In genomic region chr14:77124345-77125274, GRCh38 we compare ENCODE assay signal across 8 cellular contexts. TPM values are rescaled to one million over a fixed set of nuclear protein-coding genes. Genes with fewer than 3 reads are reported as not detected.
DNase-seq lines count a peak whose midpoint lies in the region; ATAC-seq, FAIRE-seq and TF ChIP-seq lines count a peak whose summit lies in the region.

No MANE protein-coding gene starts in this region.

- no peaks in the 10 kb centered on the region for H3K9me3 ChIP-seq in A549
- H3K9me3 ChIP-seq in GM23248 (ENCODE audit: low read depth), result no peaks in the 10 kb centered on the region
- no peaks in the 10 kb centered on the region for H3K9me3 ChIP-seq in adrenal gland (replicated peaks in 1 of 3)

- peak overlapping the region; percentile 47 for H3K4me3 ChIP-seq in A549
- H3K4me3 ChIP-seq in GM23248, result peak overlapping the region; percentile 79
- peak overlapping the region in 1 of 4 donors; percentile 57 for H3K4me3 ChIP-seq in adrenal gland
- peak overlapping the region; percentile 73 for H3K4me3 ChIP-seq in rectal smooth muscle tissue (ENCODE audit: low read length)

- H3K79me2 ChIP-seq in GM23248 (ENCODE audit: insufficient read depth), result no peaks in the 10 kb centered on the region

- no peak for FAIRE-seq in A549 (lab: Jason Lieb, UNC)

- DNase-seq in A549 (ENCODE audit: low read depth in 1 of 2, low spot score in 1 of 2) (peak in 1 of 2 experiments; percentile 48), GM23248 (peak; percentile 71), SK-N-DZ (ENCODE audit: low spot score) (peak; percentile 40), adrenal gland (peak; percentile 16 to 68 (median 46)), hepatic stellate cell (ENCODE audit: low spot score) (peak; percentile 42)

- TF ChIP-seq RAD21 in A549 (conservative IDR thresholded peaks at IDR 0.05 in 1 of 2, IDR thresholded peaks at IDR 0.05 in 1 of 2), result peak in 1 of 2 experiments; percentile 51; a peak in 2 of 5 replicates

- peak; percentile 60 for TF ChIP-seq POLR2A in A549 (IDR thresholded peaks at IDR 0.05; ENCODE audit: low read length)
- TF ChIP-seq POLR2A in adrenal gland (IDR thresholded peaks at IDR 0.05), result no peak

- no peaks in the 10 kb centered on the region for H3F3A ChIP-seq in GM23248 (ENCODE audit: insufficient read depth)

- H3K27ac ChIP-seq in A549 (peak overlapping the region; percentile 62 to 84), GM23248 (no peak overlapping the region), adrenal gland (no peak overlapping the region), rectal smooth muscle tissue (ENCODE audit: low read depth, low read length) (no peak overlapping the region)

- H3K4me2 ChIP-seq in A549 (peak overlapping the region; percentile 92), GM23248 (ENCODE audit: unreplicated experiment) (peak overlapping the region; percentile 95)

- ATAC-seq in A549, result peak; percentile 76 to 90
- no peak for ATAC-seq in GM19023 (IDR thresholded peaks at IDR 0.05; ENCODE audit: unreplicated experiment)
- no peak for ATAC-seq in HG03280 (IDR thresholded peaks at IDR 0.05; ENCODE audit: unreplicated experiment)

- TF ChIP-seq EP300 in A549 (IDR thresholded peaks at IDR 0.05), result no peak

- H4K20me1 ChIP-seq in GM23248 (ENCODE audit: insufficient read depth), result no peaks in the 10 kb centered on the region

- H3K36me3 ChIP-seq in GM23248 (ENCODE audit: low read depth) (no peaks in the 10 kb centered on the region), adrenal gland (replicated peaks in 1 of 2) (no peaks in the 10 kb centered on the region), rectal smooth muscle tissue (ENCODE audit: control insufficient read depth, insufficient read depth, low read length) (peaks cover 3% of the 10 kb centered on the region)

- CTCF ChIA-PET in A549 (lab: Yijun Ruan, JAX), result interaction anchor here (0.6 to 7.7 kb wide), 32 partner anchors 9 to 776 kb away, joined by 3 to 84 read pairs (median 4); partner anchors contain the start of genes CIPC and ZDHHC22

- in situ Hi-C loops in GM23248 (cut with MboI), result no loop called here

- intact Hi-C loops in adrenal gland (cut with DNase I), result no loop called here

- H3K9me2 ChIP-seq in GM23248 (ENCODE audit: insufficient read depth), result no peaks in the 10 kb centered on the region

- WGBS in A549 (ENCODE audit: missing lambda C conversion rate), result 23% methylated on average over 33 of the region's 73 CpGs
- 8% methylated on average over 61 to 72 of the region's 73 CpGs for WGBS in GM23248 (ENCODE audit: low coverage in 1 of 2, low lambda C conversion rate in 2 of 2, missing lambda C conversion rate in 2 of 2), 2 experiments
- 15 to 32% (median 19%) methylated on average over 27 to 73 of the region's 73 CpGs for WGBS in adrenal gland, 4 donors

- peak overlapping the region; percentile 90 for H2AFZ ChIP-seq in GM23248

- H3K9ac ChIP-seq in GM23248 (peak overlapping the region; percentile 31; the same call in 1 of the 2 replicates), rectal smooth muscle tissue (ENCODE audit: low read length) (peak overlapping the region; percentile 22)

- H3K27me3 ChIP-seq in GM23248 (replicated peaks; ENCODE audit: insufficient read depth) (peaks cover 11% of the 10 kb centered on the region), adrenal gland (no peaks in the 10 kb centered on the region), rectal smooth muscle tissue (ENCODE audit: control insufficient read depth, insufficient read depth, low read length) (peaks cover 3% of the 10 kb centered on the region)

- TF ChIP-seq CTCF in A549 (IDR thresholded peaks at IDR 0.05) (peak; percentile 92), adrenal gland (IDR thresholded peaks at IDR 0.05) (peak in 3 of 6 experiments; percentile 55 to 85 (median 77))

- H3K4me1 ChIP-seq in A549 (peaks cover 15% of the 10 kb centered on the region; the same call in 2 of the 3 replicates), GM23248 (ENCODE audit: insufficient read depth) (no peaks in the 10 kb centered on the region), adrenal gland (replicated peaks in 1 of 2) (peaks cover 22 to 45% of the 10 kb centered on the region in 2 donors), rectal smooth muscle tissue (ENCODE audit: control insufficient read depth, insufficient read depth, low read length) (peaks cover 12% of the 10 kb centered on the region)

- POLR2A ChIA-PET in A549 (lab: Yijun Ruan, JAX), result no interaction called here

TF ChIP-seq in A549, 52 proteins besides CTCF, POLR2A, EP300 and RAD21:
- TF ChIP-seq TP53 (CRISPR knock-in tag; IDR thresholded peaks at IDR 0.05) (0 out of 2 replicates have a peak, but pooled peaks have one; percentile 22), MAFK (IDR thresholded peaks at IDR 0.05; ENCODE audit: partially characterized antibody) (no peak), ZFP36 (IDR thresholded peaks at IDR 0.05; ENCODE audit: borderline replicate concordance, partially characterized antibody) (peak; percentile 55), MAX (IDR thresholded peaks at IDR 0.05) (peak; percentile 56), SMC3 (IDR thresholded peaks at IDR 0.05) (peak; percentile 63), CBX2 (IDR thresholded peaks at IDR 0.05; ENCODE audit: borderline replicate concordance, low read depth) (no peak), HEYL (CRISPR knock-in tag; IDR thresholded peaks at IDR 0.05) (no peak)

RNA-seq across cellular contexts. Expression of gene ZDHHC22, which starts 17.0 kb away (rescaled TPM):
- polyA plus RNA-seq in A549 (2011; rRNA removed) (0.04 and 0.11 TPM in 2 replicates), A549 (2017; fragmentation: RNase III; extraction: RNeasy Plus Mini Kit Qiagen cat#74134 plus additional on column Dnase treatment) (0.16 to 0.28 TPM (median 0.23 TPM) in 3 replicates), GM23248 (2016; fragmentation: Nextera tagmentation; extraction: Ambion mirVana) (not detected in 2 replicates), adrenal gland (under 1 TPM in 1 of 3 donors, not detected in 2; 0.24 TPM)
- 0.08 and 0.10 TPM in 2 replicates for polyA plus RNA-seq in A549 (2012; cell fraction: cytosol; rRNA removed)
- 0.10 and 0.12 TPM in 2 replicates for polyA plus RNA-seq in A549 (2012; cell fraction: nucleus; rRNA removed)
- polyA minus RNA-seq in A549 (2011; rRNA and poly(A)+ RNA removed), result 0.08 TPM in 1 of 2 replicates, not detected in the other
- not detected in 2 replicates for total RNA-seq in GM23248 (2014; rRNA removed; shearing (Covaris generic))
- polyA plus RNA-seq in SK-N-DZ (2014; cell fraction: cytosol; rRNA removed), result 1.6 and 3.5 TPM in 2 replicates
- polyA plus RNA-seq in SK-N-DZ (2014; cell fraction: nucleus; rRNA removed), result 0.30 and 0.69 TPM in 2 replicates
- total RNA-seq in adrenal gland, result 1 to 10 TPM in 1 of 8 donors, under 1 TPM in 2, not detected in 5; 0.23 to 1.2 (median 0.28) TPM

RNA-seq across cellular contexts. Expression of gene CIPC, which starts 26.6 kb away (rescaled TPM):
- 13.9 and 15.2 TPM in 2 replicates for polyA plus RNA-seq in A549 (2011; rRNA removed)
- 5.2 and 7.2 TPM in 2 replicates for polyA plus RNA-seq in A549 (2012; cell fraction: cytosol; rRNA removed)
- polyA plus RNA-seq in A549 (2012; cell fraction: nucleus; rRNA removed), result 3.9 and 5.1 TPM in 2 replicates
- polyA plus RNA-seq in A549 (2017; fragmentation: RNase III; extraction: RNeasy Plus Mini Kit Qiagen cat#74134 plus additional on column Dnase treatment), result 8.9 to 9.6 TPM (median 8.9 TPM) in 3 replicates
- 12.4 and 15.7 TPM in 2 replicates for polyA minus RNA-seq in A549 (2011; rRNA and poly(A)+ RNA removed)
- total RNA-seq in GM23248 (2014; rRNA removed; shearing (Covaris generic)), result 10.8 and 14.4 TPM in 2 replicates
- polyA plus RNA-seq in GM23248 (2016; fragmentation: Nextera tagmentation; extraction: Ambion mirVana), result 5.5 and 5.6 TPM in 2 replicates
- 22.1 and 24.0 TPM in 2 replicates for polyA plus RNA-seq in SK-N-DZ (2014; cell fraction: cytosol; rRNA removed)
- 8.5 and 11.2 TPM in 2 replicates for polyA plus RNA-seq in SK-N-DZ (2014; cell fraction: nucleus; rRNA removed)
- 10 to 100 TPM; 23.2 to 48.6 (median 28.8) TPM for total RNA-seq in adrenal gland
- 10 to 100 TPM in 1 of 3 donors, 1 to 10 TPM in 2; 3.7 to 16.1 (median 5.6) TPM for polyA plus RNA-seq in adrenal gland

RNA-seq across cellular contexts. Expression of gene TMEM63C, which starts 57.0 kb away (rescaled TPM):
- 0.57 and 0.86 TPM in 2 replicates for polyA plus RNA-seq in A549 (2011; rRNA removed)
- polyA plus RNA-seq in A549 (2012; cell fraction: cytosol; rRNA removed), result 0.26 and 0.40 TPM in 2 replicates
- polyA plus RNA-seq in A549 (2012; cell fraction: nucleus; rRNA removed), result 0.72 and 0.82 TPM in 2 replicates
- 0.43 to 0.91 TPM (median 0.73 TPM) in 3 replicates for polyA plus RNA-seq in A549 (2017; fragmentation: RNase III; extraction: RNeasy Plus Mini Kit Qiagen cat#74134 plus additional on column Dnase treatment)
- polyA minus RNA-seq in A549 (2011; rRNA and poly(A)+ RNA removed), result 1.2 and 2.1 TPM in 2 replicates
- not detected in 2 replicates for total RNA-seq in GM23248 (2014; rRNA removed; shearing (Covaris generic))
- not detected in 2 replicates for polyA plus RNA-seq in GM23248 (2016; fragmentation: Nextera tagmentation; extraction: Ambion mirVana)
- polyA plus RNA-seq in SK-N-DZ (2014; cell fraction: cytosol; rRNA removed), result 2.4 and 4.0 TPM in 2 replicates
- polyA plus RNA-seq in SK-N-DZ (2014; cell fraction: nucleus; rRNA removed), result 8.3 and 10.0 TPM in 2 replicates
- total RNA-seq in adrenal gland, result 10 to 100 TPM in 3 of 8 donors, 1 to 10 TPM in 5; 2.7 to 19.7 (median 6.5) TPM
- polyA plus RNA-seq in adrenal gland, result 10 to 100 TPM in 1 of 3 donors, 1 to 10 TPM in 2; 3.1 to 21.2 (median 7.9) TPM

Comparison
In these comparisons a context has a peak if more than half of its experiments do, and no peak if none do; other contexts are left out.
1. ATAC-seq: peak in A549 (2 of 2); none in GM19023 (single experiment) and HG03280 (single experiment).
2. H3K27ac ChIP-seq: peak in A549 (2 of 2); none in GM23248 (single experiment), adrenal gland (0 of 5) and rectal smooth muscle tissue (single experiment).